Comparison of ENCODE assay signal across 17 cellular contexts in the genomic region with DNA sequence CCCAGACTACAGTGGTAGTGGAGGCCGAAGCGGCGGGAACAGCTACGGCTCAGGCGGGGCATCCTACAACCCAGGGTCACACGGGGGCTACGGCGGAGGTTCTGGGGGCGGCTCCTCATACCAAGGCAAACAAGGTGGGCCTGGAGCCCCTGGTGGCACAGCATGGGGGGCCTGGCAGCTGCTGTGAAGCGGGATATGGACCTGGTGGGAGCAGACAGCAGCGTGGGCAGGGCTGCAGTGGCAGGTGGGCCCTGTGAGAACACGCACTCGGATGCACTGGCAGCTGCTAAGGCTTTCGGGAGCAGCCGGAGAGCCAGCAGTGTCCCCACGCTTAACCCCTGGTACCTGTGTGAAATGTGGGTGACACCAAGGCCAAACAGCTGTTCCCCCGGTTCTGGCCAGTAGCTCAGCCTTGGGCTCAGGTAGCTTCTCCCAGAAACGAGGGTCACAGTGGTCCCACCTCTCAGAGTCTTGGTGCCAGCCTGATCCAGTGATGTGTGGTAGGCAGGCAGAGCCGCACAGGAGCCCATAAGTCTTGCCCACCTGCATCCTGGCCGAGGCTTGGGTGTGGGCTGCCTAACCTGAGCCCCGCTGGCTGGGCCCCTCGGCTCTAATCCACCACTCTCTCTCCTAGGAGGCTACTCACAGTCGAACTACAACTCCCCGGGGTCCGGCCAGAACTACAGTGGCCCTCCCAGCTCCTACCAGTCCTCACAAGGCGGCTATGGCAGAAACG. TPM values are rescaled to one million over a fixed set of nuclear protein-coding genes. Genes with fewer than 3 reads are reported as not detected.
DNase-seq lines count a peak whose midpoint lies in the region; ATAC-seq, FAIRE-seq and TF ChIP-seq lines count a peak whose summit lies in the region.
"Had no signal": no experiment of that assay in that cellular context is flagged by ENCODE, and none has a peak within 500 bp of the region (broad histone marks: within the 10 kb centered on the region; RNA-seq: fewer than 3 reads in every experiment).

No MANE protein-coding gene starts in this region.

- WGBS in H1 (ENCODE audit: extremely low coverage in 1 of 2, insufficient coverage in 1 of 2, insufficient read length in 1 of 2, insufficient replicate concordance in 2 of 2, low coverage in 1 of 2, low lambda C conversion rate in 2 of 2, missing lambda C conversion rate in 1 of 2), 2 experiments = 96% methylated on average over 27 of the region's 27 CpGs; no CpG with 5 or more reads in 1 of the 2 experiments

- peak overlapping the region; percentile 22 for H3K27ac Mint-ChIP-seq in activated naive CD8-positive, alpha-beta T cell treated with anti-CD3 and anti-CD28 coated beads for 36 hours
- H3K27ac Mint-ChIP-seq in activated naive CD8-positive, alpha-beta T cell treated with anti-CD3 and anti-CD28 coated beads, Interleukin-2, amount 50 U/mL, for 24 hours = no peak overlapping the region
- peak overlapping the region; percentile 58 for H3K27ac Mint-ChIP-seq in stimulated activated effector memory CD8-positive, alpha-beta T cell treated with anti-CD3 and anti-CD28 coated beads, Interleukin-12 subunit alpha, Interleukin-12 subunit beta, amount 100 ng/mL, for 72 hours

- H3K27me3 ChIP-seq in H1 (replicated peaks in 1 of 4; ENCODE audit: control insufficient read depth in 3 of 4, extremely low read depth in 1 of 4, insufficient read depth in 3 of 4, low read length in 3 of 4) = no peaks in the 10 kb centered on the region
- H3K27me3 ChIP-seq: MG63 had no signal

- H2BK20ac ChIP-seq in H1 (ENCODE audit: low read length) = no peak overlapping the region

- H3K4me3 ChIP-seq in HEK293 (ENCODE audit: low read depth, low read length) = no peak overlapping the region
- H3K4me3 ChIP-seq in H1 (ENCODE audit: extremely low read depth in 1 of 4, insufficient read depth in 2 of 4, low read depth in 3 of 4, low read length in 4 of 4) = no peak overlapping the region
- H3K4me3 ChIP-seq: A549, GM23248, MG63 had no signal

- H3K4me2 ChIP-seq in H1 (ENCODE audit: insufficient read depth in 1 of 2, low read depth in 2 of 2, low read length in 2 of 2) = no peak overlapping the region
- H3K4me2 ChIP-seq: A549 had no signal

- H3K27me3 Mint-ChIP-seq in activated naive CD8-positive, alpha-beta T cell treated with anti-CD3 and anti-CD28 coated beads for 36 hours = no peaks in the 10 kb centered on the region
- no peaks in the 10 kb centered on the region for H3K27me3 Mint-ChIP-seq in activated naive CD8-positive, alpha-beta T cell treated with anti-CD3 and anti-CD28 coated beads, Interleukin-2, amount 50 U/mL, for 24 hours

- no peak for FAIRE-seq in H1 (lab: Jason Lieb, UNC)
- FAIRE-seq: A549 had no signal

- H3K27ac ChIP-seq in HEK293 (ENCODE audit: extremely low read depth, low read depth, low read length) = no peak overlapping the region
- H3K27ac ChIP-seq in H1 (ENCODE audit: low read depth, low read length) = no peak overlapping the region
- H3K27ac ChIP-seq: A549, C4-2B, GM23248 had no signal

- POLR2A ChIA-PET in HEK293 (lab: Yijun Ruan, JAX) (interaction anchor here (0.5 kb wide), 1 partner anchor 62 kb away, joined by 3 read pairs; no protein-coding TSS in a partner anchor), H1 (lab: Charles Lee; ENCODE audit: partially characterized antibody) (interaction anchor here (0.6 to 59.0 kb wide), 5 partner anchors 3 to 199 kb away, joined by 3 to 1874 read pairs (median 3); a partner anchor contains a TSS)

- H3K4me1 Mint-ChIP-seq in activated naive CD8-positive, alpha-beta T cell treated with anti-CD3 and anti-CD28 coated beads for 36 hours = peaks cover 4% of the 10 kb centered on the region
- peaks cover 2% of the 10 kb centered on the region for H3K4me1 Mint-ChIP-seq in activated naive CD8-positive, alpha-beta T cell treated with anti-CD3 and anti-CD28 coated beads, Interleukin-2, amount 50 U/mL, for 24 hours
- H3K4me1 Mint-ChIP-seq in stimulated activated effector memory CD8-positive, alpha-beta T cell treated with anti-CD3 and anti-CD28 coated beads, Interleukin-12 subunit alpha, Interleukin-12 subunit beta, amount 100 ng/mL, for 72 hours = peaks cover 14% of the 10 kb centered on the region

- H3K4me3 Mint-ChIP-seq in activated naive CD8-positive, alpha-beta T cell treated with anti-CD3 and anti-CD28 coated beads for 36 hours = no peak overlapping the region
- H3K4me3 Mint-ChIP-seq in activated naive CD8-positive, alpha-beta T cell treated with anti-CD3 and anti-CD28 coated beads, Interleukin-2, amount 50 U/mL, for 24 hours = no peak overlapping the region
- H3K4me3 Mint-ChIP-seq in stimulated activated effector memory CD8-positive, alpha-beta T cell treated with anti-CD3 and anti-CD28 coated beads, Interleukin-12 subunit alpha, Interleukin-12 subunit beta, amount 100 ng/mL, for 72 hours = no peak overlapping the region

- peaks cover 0 to 27% of the 10 kb centered on the region in 2 experiments; a peak in 2 of 4 replicates for H3K79me2 ChIP-seq in H1 (ENCODE audit: control insufficient read depth in 1 of 2, insufficient read depth in 2 of 2, low read length in 2 of 2)

- H3K9me3 Mint-ChIP-seq in activated naive CD8-positive, alpha-beta T cell treated with anti-CD3 and anti-CD28 coated beads for 36 hours = no peaks in the 10 kb centered on the region
- no peaks in the 10 kb centered on the region for H3K9me3 Mint-ChIP-seq in activated naive CD8-positive, alpha-beta T cell treated with anti-CD3 and anti-CD28 coated beads, Interleukin-2, amount 50 U/mL, for 24 hours
- H3K9me3 Mint-ChIP-seq in stimulated activated effector memory CD8-positive, alpha-beta T cell treated with anti-CD3 and anti-CD28 coated beads, Interleukin-12 subunit alpha, Interleukin-12 subunit beta, amount 100 ng/mL, for 72 hours = no peaks in the 10 kb centered on the region

- no peak overlapping the region for H3K23ac ChIP-seq in H1 (ENCODE audit: insufficient read length)

- no peak for TF ChIP-seq RAD21 in H1 (IDR thresholded peaks at IDR 0.05 in 1 of 2, conservative IDR thresholded peaks at IDR 0.05 in 1 of 2; ENCODE audit: low read depth in 2 of 2, low read length in 2 of 2)

- peaks cover 46 to 57% of the 10 kb centered on the region in 2 experiments for H4K20me1 ChIP-seq in H1 (replicated peaks in 1 of 2; ENCODE audit: control insufficient read depth in 1 of 2, insufficient read depth in 2 of 2, low read length in 2 of 2)

- TF ChIP-seq CTCF in HEK293 (tag by site-specific recombination; IDR thresholded peaks at IDR 0.05) = no peak
- TF ChIP-seq CTCF in H1 (IDR thresholded peaks at IDR 0.05; ENCODE audit: control extremely low read depth in 1 of 3, insufficient read depth in 1 of 3, low read depth in 1 of 3, low read length in 3 of 3) = no peak

- no peak overlapping the region for H3K18ac ChIP-seq in H1 (ENCODE audit: extremely low read depth, low read length)

- ATAC-seq in activated naive CD8-positive, alpha-beta T cell treated with anti-CD3 and anti-CD28 coated beads, Interleukin-2, amount 50 U/mL, for 24 hours = no peak
- no peak for ATAC-seq in stimulated activated effector memory CD8-positive, alpha-beta T cell treated with anti-CD3 and anti-CD28 coated beads, Interleukin-12 subunit alpha, Interleukin-12 subunit beta, amount 100 ng/mL, for 72 hours
- no peak for ATAC-seq in GM21526 (IDR thresholded peaks at IDR 0.05; ENCODE audit: low FRiP score, unreplicated experiment)
- ATAC-seq: A549 had no signal

- H3K36me3 ChIP-seq in HEK293 (ENCODE audit: control insufficient read depth in 2 of 2, insufficient read depth in 1 of 2, low read length in 2 of 2) (peaks cover 19 to 92% of the 10 kb centered on the region in 2 experiments), H1 (ENCODE audit: control insufficient read depth in 2 of 4, insufficient read depth in 4 of 4, low read length in 3 of 4) (peaks cover 65 to 88% (median 76%) of the 10 kb centered on the region in 4 experiments)

- H2BK5ac ChIP-seq in H1 (ENCODE audit: low read depth, low read length) = no peak overlapping the region

- H3K4ac ChIP-seq in H1 (replicated peaks; ENCODE audit: insufficient read length, low read depth, low read length) = no peak overlapping the region

- H2AK5ac ChIP-seq in H1 (ENCODE audit: low read depth, low read length) = no peak overlapping the region

- peaks cover 23% of the 10 kb centered on the region for H3K36me3 Mint-ChIP-seq in activated naive CD8-positive, alpha-beta T cell treated with anti-CD3 and anti-CD28 coated beads for 36 hours
- H3K36me3 Mint-ChIP-seq in activated naive CD8-positive, alpha-beta T cell treated with anti-CD3 and anti-CD28 coated beads, Interleukin-2, amount 50 U/mL, for 24 hours (ENCODE audit: low read depth) = peaks cover 55% of the 10 kb centered on the region
- peaks cover 89% of the 10 kb centered on the region for H3K36me3 Mint-ChIP-seq in stimulated activated effector memory CD8-positive, alpha-beta T cell treated with anti-CD3 and anti-CD28 coated beads, Interleukin-12 subunit alpha, Interleukin-12 subunit beta, amount 100 ng/mL, for 72 hours

- DNase-seq in activated naive CD8-positive, alpha-beta T cell treated with anti-CD3 and anti-CD28 coated beads for 36 hours = no peak
- DNase-seq in activated naive CD8-positive, alpha-beta T cell treated with anti-CD3 and anti-CD28 coated beads, Interleukin-2, amount 50 U/mL, for 24 hours = no peak
- DNase-seq in H1 (ENCODE audit: low read depth in 1 of 2, low spot score in 2 of 2) (no peak), HK-2 (ENCODE audit: unreplicated experiment) (no peak), iPS-NIHi7 (ENCODE audit: extremely low spot score) (no peak)
- DNase-seq in stimulated activated effector memory CD8-positive, alpha-beta T cell treated with anti-CD3 and anti-CD28 coated beads, Interleukin-12 subunit alpha, Interleukin-12 subunit beta, amount 100 ng/mL, for 72 hours (ENCODE audit: low spot score in 2 of 2) = no peak
- DNase-seq: GM23248, MG63, NCI-H1105 treated with DMSO at 0.1 percent for 48 hours, NCI-H187 treated with DMSO at 0.1 percent for 48 hours, NCI-H446 treated with DMSO at 0.1 percent for 48 hours, NCI-H748 treated with DMSO at 0.1 percent for 48 hours, SHP77 had no signal

- no peaks in the 10 kb centered on the region for H3K9me3 ChIP-seq in HEK293 (ENCODE audit: control insufficient read depth, insufficient read depth, low read depth, low read length)
- no peaks in the 10 kb centered on the region for H3K9me3 ChIP-seq in H1 (ENCODE audit: insufficient read depth in 2 of 2, low read depth in 1 of 2, low read length in 1 of 2)
- H3K9me3 ChIP-seq: A549, MG63 had no signal

- H2BK120ac ChIP-seq in H1 (replicated peaks; ENCODE audit: low read depth, low read length) = no peak overlapping the region

- CTCF ChIA-PET in HEK293 (lab: Yijun Ruan, JAX) (interaction anchor here (1.2 to 1.4 kb wide), 2 partner anchors 11 to 109 kb away, joined by 5 to 6 read pairs; no protein-coding TSS in a partner anchor), H1 (lab: Charles Lee; ENCODE audit: partially characterized antibody) (interaction anchor here (0.5 to 4.7 kb wide), 6 partner anchors 9 to 107 kb away, joined by 3 to 30 read pairs (median 10); a partner anchor contains a TSS)

- H3K56ac ChIP-seq in H1 (replicated peaks; ENCODE audit: insufficient read length, low read depth, low read length) = no peak overlapping the region

- no peak overlapping the region for H3K14ac ChIP-seq in H1 (ENCODE audit: insufficient read length)

- no peak overlapping the region for H2BK15ac ChIP-seq in H1 (ENCODE audit: low read length)

- peak in 1 of 2 experiments; percentile 60; a peak in 1 of 3 replicates for TF ChIP-seq POLR2A in H1 (IDR thresholded peaks at IDR 0.05; ENCODE audit: control extremely low read depth in 1 of 2, low read depth in 2 of 2, low read length in 2 of 2)

- H3K79me1 ChIP-seq in H1 (ENCODE audit: low read depth, low read length) = peaks cover 12% of the 10 kb centered on the region; the same call in 1 of the 2 replicates

- no peak overlapping the region for H2BK12ac ChIP-seq in H1 (ENCODE audit: low read depth, low read length)

- no peak for TF ChIP-seq EP300 in H1 (IDR thresholded peaks at IDR 0.05; ENCODE audit: borderline replicate concordance in 1 of 2, low read depth in 2 of 2, low read length in 2 of 2)

- H4K8ac ChIP-seq in H1 (ENCODE audit: extremely low read depth, insufficient read depth, low read length) = no peak overlapping the region

- H4K5ac ChIP-seq in H1 (ENCODE audit: insufficient read length, low read depth, low read length) = no peak overlapping the region

- H3K9ac ChIP-seq in H1 (replicated peaks in 1 of 4; ENCODE audit: extremely low read depth in 1 of 4, low read depth in 3 of 4, low read length in 3 of 4) = no peak overlapping the region
- H3K9ac ChIP-seq: GM23248 had no signal

- H3K23me2 ChIP-seq in H1 (ENCODE audit: low read depth, low read length) = no peaks in the 10 kb centered on the region

- no peaks in the 10 kb centered on the region for H3K4me1 ChIP-seq in HEK293 (ENCODE audit: control insufficient read depth, insufficient read depth, low read length)
- H3K4me1 ChIP-seq in H1 (replicated peaks in 1 of 4; ENCODE audit: control insufficient read depth in 3 of 4, insufficient read depth in 4 of 4, low read length in 3 of 4) = no peaks in the 10 kb centered on the region
- H3K4me1 ChIP-seq: A549 had no signal

- no peak overlapping the region for H4K91ac ChIP-seq in H1 (replicated peaks; ENCODE audit: insufficient read length, low read length)

- H2AFZ ChIP-seq in H1 (ENCODE audit: low read length) = no peak overlapping the region
- H2AFZ ChIP-seq: GM23248 had no signal

RNA-seq across cellular contexts. Expression of a gene that starts 12.5 kb away (rescaled TPM):
- total RNA-seq in activated naive CD8-positive, alpha-beta T cell treated with anti-CD3 and anti-CD28 coated beads for 36 hours = 10 to 100 TPM; 66.6 to 71.5 TPM
- 61.1 and 61.6 TPM in 2 replicates for total RNA-seq in H1 (2021; fragmentation: NEBNext Ultra II Directional; extraction: Animal tissue kit (Norgen Biotek cat#: 25700))
- 94.2 and 126 TPM in 2 replicates for polyA plus RNA-seq in H1 (2011; rRNA removed)
- 106 TPM for polyA plus RNA-seq in H1 (2011; cell fraction: cytosol; rRNA removed)
- polyA plus RNA-seq in H1 (2011; cell fraction: nucleus; rRNA removed) = 245 TPM
- 59.3 to 105 TPM (median 99.7 TPM) in 4 replicates for polyA plus RNA-seq in H1 (2012, experiment 1 of 2)
- 74.3 TPM for polyA plus RNA-seq in H1 (2012, experiment 2 of 2)
- polyA plus RNA-seq in H1 (2013, experiment 1 of 2) = 33.7 TPM
- 31.1 TPM for polyA plus RNA-seq in H1 (2013, experiment 2 of 2)
- polyA minus RNA-seq in H1 (2011; rRNA and poly(A)+ RNA removed) = 24.7 and 28.9 TPM in 2 replicates
- polyA minus RNA-seq in H1 (2011; cell fraction: cytosol; rRNA and poly(A)+ RNA removed) = 20.5 TPM
- polyA minus RNA-seq in H1 (2011; cell fraction: nucleus; rRNA and poly(A)+ RNA removed) = 38.8 TPM

RNA-seq across cellular contexts. Expression of a gene that starts 29.2 kb away (rescaled TPM):
- 100 to 1,000 TPM; 127 to 133 TPM for total RNA-seq in activated naive CD8-positive, alpha-beta T cell treated with anti-CD3 and anti-CD28 coated beads for 36 hours
- total RNA-seq in H1 (2021; fragmentation: NEBNext Ultra II Directional; extraction: Animal tissue kit (Norgen Biotek cat#: 25700)) = 120 TPM in 2 replicates
- 61.9 and 83.4 TPM in 2 replicates for polyA plus RNA-seq in H1 (2011; rRNA removed)
- 67.2 TPM for polyA plus RNA-seq in H1 (2011; cell fraction: cytosol; rRNA removed)
- polyA plus RNA-seq in H1 (2011; cell fraction: nucleus; rRNA removed) = 179 TPM
- polyA plus RNA-seq in H1 (2012, experiment 1 of 2) = 78.8 to 103 TPM (median 98.1 TPM) in 4 replicates
- polyA plus RNA-seq in H1 (2012, experiment 2 of 2) = 90.9 TPM
- 65.5 TPM for polyA plus RNA-seq in H1 (2013, experiment 1 of 2)
- 58.4 TPM for polyA plus RNA-seq in H1 (2013, experiment 2 of 2)
- 131 and 151 TPM in 2 replicates for polyA minus RNA-seq in H1 (2011; rRNA and poly(A)+ RNA removed)
- polyA minus RNA-seq in H1 (2011; cell fraction: cytosol; rRNA and poly(A)+ RNA removed) = 66.2 TPM
- polyA minus RNA-seq in H1 (2011; cell fraction: nucleus; rRNA and poly(A)+ RNA removed) = 116 TPM

RNA-seq across cellular contexts. Expression of a gene that starts 34.6 kb away (rescaled TPM):
- 100 to 1,000 TPM; 500 to 527 TPM for total RNA-seq in activated naive CD8-positive, alpha-beta T cell treated with anti-CD3 and anti-CD28 coated beads for 36 hours
- total RNA-seq in H1 (2021; fragmentation: NEBNext Ultra II Directional; extraction: Animal tissue kit (Norgen Biotek cat#: 25700)) = 675 and 695 TPM in 2 replicates
- polyA plus RNA-seq in H1 (2011; rRNA removed) = 291 and 412 TPM in 2 replicates
- 422 TPM for polyA plus RNA-seq in H1 (2011; cell fraction: cytosol; rRNA removed)
- 936 TPM for polyA plus RNA-seq in H1 (2011; cell fraction: nucleus; rRNA removed)
- polyA plus RNA-seq in H1 (2012, experiment 1 of 2) = 420 to 558 TPM (median 549 TPM) in 4 replicates
- polyA plus RNA-seq in H1 (2012, experiment 2 of 2) = 262 TPM
- 360 TPM for polyA plus RNA-seq in H1 (2013, experiment 1 of 2)
- 337 TPM for polyA plus RNA-seq in H1 (2013, experiment 2 of 2)
- 399 and 421 TPM in 2 replicates for polyA minus RNA-seq in H1 (2011; rRNA and poly(A)+ RNA removed)
- polyA minus RNA-seq in H1 (2011; cell fraction: cytosol; rRNA and poly(A)+ RNA removed) = 267 TPM
- 311 TPM for polyA minus RNA-seq in H1 (2011; cell fraction: nucleus; rRNA and poly(A)+ RNA removed)
